In genomic region chrX:108439961-108440696, GRCh38 we compare ENCODE assay signal across 8 cellular contexts. TPM values are rescaled to one million over a fixed set of nuclear protein-coding genes. Genes with fewer than 3 reads are reported as not detected.
A peak's percentile ranks its signal among the peaks of the same experiment; 100 is the strongest.
DNase-seq lines count a peak whose midpoint lies in the region; ATAC-seq lines count a peak whose summit lies in the region.

No MANE protein-coding gene starts in this region.

- H3K4me3 ChIP-seq in MG63 (peak overlapping the region; percentile 58), muscle layer of colon (ENCODE audit: low read depth in 1 of 2, low read length in 2 of 2) (peak overlapping the region; percentile 30 to 49)

- H3K9ac ChIP-seq in muscle layer of colon (ENCODE audit: low read length): no peak overlapping the region

- H3K36me3 Mint-ChIP-seq in effector memory CD8-positive, alpha-beta T cell (ENCODE audit: insufficient read depth): no peaks in the 10 kb centered on the region

- no peaks in the 10 kb centered on the region for H3K9me3 Mint-ChIP-seq in effector memory CD8-positive, alpha-beta T cell

- H3K36me3 ChIP-seq in MG63 (no peaks in the 10 kb centered on the region), muscle layer of colon (ENCODE audit: insufficient read depth, low read length) (no peaks in the 10 kb centered on the region)

- H3K27me3 Mint-ChIP-seq in effector memory CD8-positive, alpha-beta T cell: peaks cover 5 to 28% of the 10 kb centered on the region in 2 donors

- no peak overlapping the region for H3K27ac ChIP-seq in muscle layer of colon (ENCODE audit: low read depth, low read length)

- no peaks in the 10 kb centered on the region for H3K4me1 ChIP-seq in muscle layer of colon (ENCODE audit: insufficient read depth, low read length)

- peak overlapping the region; percentile 29 to 67 for H3K4me3 Mint-ChIP-seq in effector memory CD8-positive, alpha-beta T cell

- peaks cover 0 to 4% of the 10 kb centered on the region in 2 donors for H3K4me1 Mint-ChIP-seq in effector memory CD8-positive, alpha-beta T cell (ENCODE audit: low read depth in 2 of 2)

- no peak overlapping the region for H3K27ac Mint-ChIP-seq in effector memory CD8-positive, alpha-beta T cell

- no peaks in the 10 kb centered on the region for H3K9me3 ChIP-seq in MG63
- no peaks in the 10 kb centered on the region for H3K9me3 ChIP-seq in muscle layer of colon (ENCODE audit: low read length)

- peak; percentile 1 for DNase-seq in Ammon's horn (ENCODE audit: low spot score)
- peak; percentile 21 for DNase-seq in MG63
- no peak for DNase-seq in effector memory CD8-positive, alpha-beta T cell
- DNase-seq in SK-N-DZ (ENCODE audit: low spot score): no peak
- no peak for DNase-seq in T-helper 1 cell
- no peak for DNase-seq in effector CD8-positive, alpha-beta T cell (lab: John Stamatoyannopoulos, UW)

- no peak for ATAC-seq in effector memory CD8-positive, alpha-beta T cell (replicated peaks)
- no peak for ATAC-seq in GM19328 (IDR thresholded peaks at IDR 0.05; ENCODE audit: unreplicated experiment)

- H3K27me3 ChIP-seq in MG63 (no peaks in the 10 kb centered on the region), muscle layer of colon (ENCODE audit: control insufficient read depth in 1 of 2, insufficient read depth in 2 of 2, low read length in 2 of 2) (peaks cover 14 to 24% of the 10 kb centered on the region in 2 donors)

RNA-seq across cellular contexts. Expression of gene COL4A5, which starts 0.5 kb away (rescaled TPM):
- 6.3 and 25.6 TPM in 2 replicates for total RNA-seq in MG63 (2014; rRNA removed; shearing (Covaris generic); ENCODE audit: low replicate concordance)
- not detected in 2 replicates for polyA plus RNA-seq in SK-N-DZ (2014; cell fraction: cytosol; rRNA removed)
- polyA plus RNA-seq in SK-N-DZ (2014; cell fraction: nucleus; rRNA removed): not detected in 2 replicates

RNA-seq across cellular contexts. Expression of gene COL4A6, which starts 1.9 kb away (rescaled TPM):
- total RNA-seq in MG63 (2014; rRNA removed; shearing (Covaris generic); ENCODE audit: low replicate concordance): 0.39 and 0.46 TPM in 2 replicates
- polyA plus RNA-seq in SK-N-DZ (2014; cell fraction: cytosol; rRNA removed): not detected in 2 replicates
- not detected in 2 replicates for polyA plus RNA-seq in SK-N-DZ (2014; cell fraction: nucleus; rRNA removed)

Comparison
In these comparisons a context has a peak if more than half of its experiments do, and no peak if none do; other contexts are left out.
1. DNase-seq: peak in Ammon's horn (single experiment) and MG63 (single experiment); none in effector memory CD8-positive, alpha-beta T cell (0 of 3), SK-N-DZ (single experiment), T-helper 1 cell (0 of 5) and effector CD8-positive, alpha-beta T cell (single experiment).